In genomic region chr2:173684896-173685485, GRCh38 we compare ENCODE assay signal across 24 cellular contexts.
DNase-seq lines count a peak whose midpoint lies in the region; ATAC-seq and TF ChIP-seq lines count a peak whose summit lies in the region.
"Had no signal": no experiment of that assay in that cellular context is flagged by ENCODE, and none has a peak within 500 bp of the region (broad histone marks: within the 10 kb centered on the region; RNA-seq: fewer than 3 reads in every experiment).

No MANE protein-coding gene starts in this region.

- in situ Hi-C loops in mammary epithelial cell (cut with MboI; ENCODE audit: low sequenced_read_pairs in 2 of 2), result no loop called here

- BruUV-seq in mammary epithelial cell (replicated peaks; lab: Mats Ljungman, UMichigan) (no TSS peak), MCF 10A (replicated peaks; lab: Mats Ljungman, UMichigan) (no TSS peak)

- intact Hi-C loops in mammary epithelial cell (cut with micrococcal nuclease) (no loop called here), MCF 10A (cut with micrococcal nuclease) (no loop called here)

- H3K36me3 ChIP-seq in mammary epithelial cell (ENCODE audit: insufficient read depth, low read length), result no peaks in the 10 kb centered on the region
- H3K36me3 ChIP-seq: BE2C had no signal

- H3K4me1 ChIP-seq in mammary epithelial cell (ENCODE audit: insufficient read depth, low read length), result no peaks in the 10 kb centered on the region
- H3K4me1 ChIP-seq: BE2C had no signal

- H3K4me1 Mint-ChIP-seq in MCF 10A (ENCODE audit: insufficient read depth, unreplicated experiment) (no peaks in the 10 kb centered on the region), nephron progenitor cell (peaks cover 7% of the 10 kb centered on the region), T-helper 17 cell (no peaks in the 10 kb centered on the region)
- H3K4me1 Mint-ChIP-seq: CD14-positive monocyte; CD8-positive, alpha-beta memory T cell had no signal

- H3K9me3 Mint-ChIP-seq in MCF 10A (ENCODE audit: unreplicated experiment) (no peaks in the 10 kb centered on the region), nephron progenitor cell (no peaks in the 10 kb centered on the region)

- no peak overlapping the region for H3K27ac Mint-ChIP-seq in MCF 10A (ENCODE audit: low read depth, unreplicated experiment)
- peak overlapping the region; percentile 69 for H3K27ac Mint-ChIP-seq in nephron progenitor cell
- no peak overlapping the region for H3K27ac Mint-ChIP-seq in T-helper 17 cell
- H3K27ac Mint-ChIP-seq: CD14-positive monocyte had no signal

- H3K9me3 ChIP-seq in mammary epithelial cell (replicated peaks; ENCODE audit: insufficient read depth, low read length) (no peaks in the 10 kb centered on the region), T-helper 17 cell (ENCODE audit: control insufficient read depth, low read length, poor library complexity, severe bottlenecking) (no peaks in the 10 kb centered on the region)
- H3K9me3 ChIP-seq: BE2C, SK-N-SH had no signal

- dilution Hi-C loops in mammary epithelial cell (cut with HindIII; ENCODE audit: low sequenced_read_pairs), result no loop called here

- TF ChIP-seq CTCF in mammary epithelial cell (conservative IDR thresholded peaks at IDR 0.05 in 1 of 2, IDR thresholded peaks at IDR 0.05 in 1 of 2; ENCODE audit: extremely low read depth in 1 of 2, insufficient read depth in 1 of 2, low read depth in 1 of 2, low read length in 2 of 2) (no peak), MCF 10A (IDR thresholded peaks at IDR 0.05; ENCODE audit: unreplicated experiment) (no peak), nephron progenitor cell (IDR thresholded peaks at IDR 0.05) (no peak)

- H3K4me3 ChIP-seq in mammary epithelial cell (replicated peaks in 1 of 3; ENCODE audit: insufficient read depth in 1 of 3, low read depth in 2 of 3, low read length in 3 of 3), result no peak overlapping the region

- H3K27me3 Mint-ChIP-seq in MCF 10A (ENCODE audit: insufficient read depth, unreplicated experiment), result no peaks in the 10 kb centered on the region
- peaks cover 3% of the 10 kb centered on the region for H3K27me3 Mint-ChIP-seq in nephron progenitor cell (ENCODE audit: low read depth, poor library complexity)
- peaks cover 24% of the 10 kb centered on the region for H3K27me3 Mint-ChIP-seq in T-helper 17 cell

- H2AFZ ChIP-seq in mammary epithelial cell (ENCODE audit: low read depth, low read length), result peak overlapping the region; percentile 2

- CTCF ChIA-PET in mammary epithelial cell (lab: Charles Lee; ENCODE audit: low non-redundant PET) (no interaction called here), MCF 10A (lab: Yijun Ruan, JAX) (interaction anchor here (0.7 to 1.0 kb wide), 2 partner anchors 9 to 17 kb away, joined by 3 read pairs; no protein-coding TSS in a partner anchor)

- ATAC-seq in HG02870 (IDR thresholded peaks at IDR 0.05; ENCODE audit: unreplicated experiment), result no peak
- no peak for ATAC-seq in GM21381 (IDR thresholded peaks at IDR 0.05; ENCODE audit: unreplicated experiment)
- ATAC-seq in T-helper 17 cell, result no peak
- ATAC-seq: PC-3 had no signal

- H3K4me3 Mint-ChIP-seq in MCF 10A (ENCODE audit: unreplicated experiment), result no peak overlapping the region
- no peak overlapping the region for H3K4me3 Mint-ChIP-seq in nephron progenitor cell
- no peak overlapping the region for H3K4me3 Mint-ChIP-seq in T-helper 17 cell
- H3K4me3 Mint-ChIP-seq: CD14-positive monocyte had no signal

- no peaks in the 10 kb centered on the region for H3K36me3 Mint-ChIP-seq in MCF 10A (ENCODE audit: insufficient read depth, unreplicated experiment)
- H3K36me3 Mint-ChIP-seq in nephron progenitor cell (ENCODE audit: low read depth), result no peaks in the 10 kb centered on the region
- H3K36me3 Mint-ChIP-seq in T-helper 17 cell (ENCODE audit: low read depth), result no peaks in the 10 kb centered on the region
- H3K36me3 Mint-ChIP-seq: CD14-positive monocyte; CD8-positive, alpha-beta memory T cell had no signal

- no peaks in the 10 kb centered on the region for H3K27me3 ChIP-seq in mammary epithelial cell (ENCODE audit: insufficient read depth, low read length)
- H3K27me3 ChIP-seq: BE2C had no signal

- no peak overlapping the region for H3K4me2 ChIP-seq in mammary epithelial cell (ENCODE audit: insufficient read depth, low read depth, low read length)
- H3K4me2 ChIP-seq: SK-N-SH had no signal

- POLR2A ChIA-PET in MCF 10A (lab: Yijun Ruan, JAX), result no interaction called here

- no peak for DNase-seq in mammary epithelial cell
- DNase-seq in MCF 10A (ENCODE audit: unreplicated experiment), result no peak
- peak; percentile 97 for DNase-seq in NCI-H82 (lab: John Stamatoyannopoulos, UW)
- DNase-seq in nephron progenitor cell, result no peak
- DNase-seq in NCI-H69 (lab: John Stamatoyannopoulos, UW), result no peak
- no peak for DNase-seq in T-helper 17 cell
- DNase-seq: ACHN; BE2C; CD8-positive, alpha-beta memory T cell; DMS153; DND-41; HCEC 1CT; NCI-H1092; NCI-H1417 treated with DMSO at 0.1 percent for 48 hours; NCI-H187 treated with DMSO at 0.1 percent for 48 hours; NCI-H446 treated with DMSO at 0.1 percent for 48 hours; NK-92 treated with Interleukin-12 subunit alpha and Interleukin-12 subunit beta, amount 100 ng/mL, for 24 hours; PC-3; SK-N-SH had no signal

- no peaks in the 10 kb centered on the region for H4K20me1 ChIP-seq in mammary epithelial cell (ENCODE audit: insufficient read depth, low read length)

- H3K27ac ChIP-seq in mammary epithelial cell (ENCODE audit: insufficient read depth, low read depth, low read length), result no peak overlapping the region
- H3K27ac ChIP-seq: 22Rv1, HL-60 had no signal

- H3K79me2 ChIP-seq in mammary epithelial cell (ENCODE audit: insufficient read depth, low read length), result no peaks in the 10 kb centered on the region

- WGBS in mammary epithelial cell (ENCODE audit: low coverage, missing lambda C conversion rate), result 83% methylated on average over 6 of the region's 6 CpGs

- no peak overlapping the region for H3K9ac ChIP-seq in mammary epithelial cell (ENCODE audit: insufficient read depth, low read length)
- H3K9ac ChIP-seq: SK-N-SH had no signal
